19 cellular contexts compared by ENCODE assay signal in the genomic region with DNA sequence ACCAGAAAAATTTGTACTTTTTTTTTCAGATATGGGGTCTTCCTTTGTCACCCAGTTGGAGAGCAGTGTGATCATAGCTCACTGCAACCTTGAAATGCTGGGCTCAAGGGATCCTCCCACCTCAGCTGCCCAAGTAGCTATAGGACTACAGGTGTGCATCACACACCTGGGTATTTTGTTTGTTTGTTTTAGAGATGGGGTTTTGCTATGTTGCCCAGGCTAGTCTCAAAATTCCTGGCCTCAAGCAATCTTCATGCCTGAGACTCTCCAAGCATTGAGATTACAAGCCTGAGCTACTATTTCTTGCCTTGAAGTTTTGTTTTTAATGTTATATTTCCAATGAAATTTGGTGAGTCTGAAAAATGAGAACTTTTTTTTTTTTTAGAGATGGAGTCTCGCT.
DNase-seq lines count a peak whose midpoint lies in the region; ATAC-seq, FAIRE-seq and TF ChIP-seq lines count a peak whose summit lies in the region.
"Had no signal": no experiment of that assay in that cellular context is flagged by ENCODE, and none has a peak within 500 bp of the region (broad histone marks: within the 10 kb centered on the region; RNA-seq: fewer than 3 reads in every experiment).

No MANE protein-coding gene starts in this region.

- H3K4me2 ChIP-seq in A549 (peak overlapping the region; percentile 47; the same call in 2 of the 3 replicates), IMR-90 (ENCODE audit: low read depth, low read length) (no peak overlapping the region), mesenchymal stem cell (ENCODE audit: low read length, poor library complexity, severe bottlenecking) (no peak overlapping the region)

- peak overlapping the region; percentile 82; the same call in 1 of the 2 replicates for H3K23ac ChIP-seq in IMR-90 (ENCODE audit: low read depth, low read length)
- no peak overlapping the region for H3K23ac ChIP-seq in mesenchymal stem cell (ENCODE audit: low read length in 2 of 2)

- ATAC-seq in A549, result no peak
- ATAC-seq in IMR-90 (ENCODE audit: low read depth), result no peak
- no peak for ATAC-seq in RWPE2 (ENCODE audit: low read depth)
- ATAC-seq in HG03095 (IDR thresholded peaks at IDR 0.05; ENCODE audit: unreplicated experiment), result no peak
- ATAC-seq: T-cell had no signal

- H3K36me3 ChIP-seq in IMR-90 (ENCODE audit: control insufficient read depth, insufficient read depth, low read length) (no peaks in the 10 kb centered on the region), RWPE2 (ENCODE audit: low read depth) (no peaks in the 10 kb centered on the region), mesenchymal stem cell (ENCODE audit: control insufficient read depth in 1 of 2, insufficient read depth in 2 of 2, low read depth in 1 of 2, low read length in 2 of 2) (no peaks in the 10 kb centered on the region)
- H3K36me3 ChIP-seq: MG63 had no signal

- H3K9me3 ChIP-seq in A549 (peaks cover 17% of the 10 kb centered on the region; the same call in 2 of the 3 replicates), IMR-90 (ENCODE audit: control insufficient read depth, insufficient read depth, low read length) (peaks cover 3% of the 10 kb centered on the region; the same call in 1 of the 2 replicates), RWPE2 (ENCODE audit: severe bottlenecking) (peaks cover 2% of the 10 kb centered on the region), mesenchymal stem cell (ENCODE audit: control insufficient read depth, low read length) (peaks cover 20% of the 10 kb centered on the region)

- H3K18ac ChIP-seq in IMR-90 (ENCODE audit: low read depth, low read length) (peak overlapping the region; percentile 73), mesenchymal stem cell (ENCODE audit: low read depth in 1 of 2, low read length in 2 of 2) (peak overlapping the region; percentile 37 to 62)

- 94% methylated on average over 1 of the region's 1 CpG for WGBS in A549 (ENCODE audit: missing lambda C conversion rate)
- no CpG with 5 or more reads among the region's 1 CpG for WGBS in IMR-90 (ENCODE audit: extremely low coverage in 2 of 2, insufficient read length in 1 of 2), 2 experiments
- WGBS in mesenchymal stem cell, result 94% methylated on average over 1 of the region's 1 CpG

- peak overlapping the region; percentile 49 for H3K14ac ChIP-seq in IMR-90 (replicated peaks; ENCODE audit: low read depth, low read length)
- no peak overlapping the region for H3K14ac ChIP-seq in mesenchymal stem cell (ENCODE audit: low read length in 2 of 2)

- POLR2A ChIA-PET in A549 (lab: Yijun Ruan, JAX), result no interaction called here
- POLR2A ChIA-PET in IMR-90 (lab: Charles Lee; ENCODE audit: unreplicated experiment), result no interaction called here

- CTCF ChIA-PET in A549 (lab: Yijun Ruan, JAX) (interaction anchor here (0.6 kb wide), 1 partner anchor 940 kb away, joined by 3 read pairs; no protein-coding TSS in a partner anchor), IMR-90 (lab: Yijun Ruan, JAX) (interaction anchor here (0.6 kb wide), 1 partner anchor 212 kb away, joined by 5 read pairs; no protein-coding TSS in a partner anchor)

- TF ChIP-seq CTCF in A549 (IDR thresholded peaks at IDR 0.05), result no peak
- TF ChIP-seq CTCF in IMR-90 (conservative IDR thresholded peaks at IDR 0.05; ENCODE audit: low read depth, low read length), result no peak
- TF ChIP-seq CTCF in RWPE2 (IDR thresholded peaks at IDR 0.05; ENCODE audit: poor library complexity, severe bottlenecking), result no peak

- intact Hi-C loops in IMR-90 (cut with micrococcal nuclease), result no loop called here

- H3K27me3 ChIP-seq in IMR-90 (ENCODE audit: control insufficient read depth, insufficient read depth, low read length) (no peaks in the 10 kb centered on the region), RWPE2 (ENCODE audit: insufficient read depth, poor library complexity, severe bottlenecking) (no peaks in the 10 kb centered on the region), mesenchymal stem cell (ENCODE audit: control insufficient read depth in 1 of 2, insufficient read depth in 1 of 2, low read length in 2 of 2) (no peaks in the 10 kb centered on the region)
- H3K27me3 ChIP-seq: MG63 had no signal

- H2BK120ac ChIP-seq in IMR-90 (ENCODE audit: low read depth, low read length) (peak overlapping the region; percentile 90), mesenchymal stem cell (ENCODE audit: low read depth, low read length) (peak overlapping the region; percentile 90)

- dilution Hi-C loops in IMR-90 (cut with HindIII; ENCODE audit: low sequenced_read_pairs, unreplicated experiment), result no loop called here

- TF ChIP-seq POLR2A in A549 (IDR thresholded peaks at IDR 0.05; ENCODE audit: low read length) (no peak), IMR-90 (IDR thresholded peaks at IDR 0.05; ENCODE audit: low read depth, low read length) (no peak)

- H3K9me1 ChIP-seq in IMR-90 (ENCODE audit: insufficient read depth, low read length), result 0 out of 2 replicates have a peak, but pooled peaks cover 2% of the 10 kb centered on the region

- no peak for FAIRE-seq in A549 (lab: Jason Lieb, UNC)
- FAIRE-seq: GM12891 had no signal

- H3K4me3 ChIP-seq in A549 (no peak overlapping the region), IMR-90 (ENCODE audit: insufficient read depth, low read depth, low read length) (no peak overlapping the region), RWPE2 (ENCODE audit: severe bottlenecking) (no peak overlapping the region), mesenchymal stem cell (ENCODE audit: insufficient read depth in 1 of 2, low read depth in 1 of 2, low read length in 2 of 2) (no peak overlapping the region)
- H3K4me3 ChIP-seq: MG63 had no signal

- no peak overlapping the region for H2AFZ ChIP-seq in IMR-90 (replicated peaks; ENCODE audit: low read length, poor library complexity)
- no peak overlapping the region for H2AFZ ChIP-seq in mesenchymal stem cell (ENCODE audit: low read depth, low read length)

- peak overlapping the region; percentile 8 to 47; a peak in 3 of 6 replicates for H3K27ac ChIP-seq in A549
- peak overlapping the region; percentile 92; the same call in 1 of the 2 replicates for H3K27ac ChIP-seq in IMR-90 (ENCODE audit: insufficient read depth, low read length)
- peak overlapping the region; percentile 61 for H3K27ac ChIP-seq in RWPE2 (ENCODE audit: poor library complexity, severe bottlenecking)
- H3K27ac ChIP-seq in mesenchymal stem cell (ENCODE audit: low read length, poor library complexity, severe bottlenecking), result peak overlapping the region; percentile 61
- H3K27ac ChIP-seq: RWPE1 had no signal

- peak overlapping the region; percentile 95 for H2BK20ac ChIP-seq in IMR-90 (ENCODE audit: low read depth, low read length)

- peak overlapping the region; percentile 96 for H2AK5ac ChIP-seq in IMR-90 (ENCODE audit: low read depth, low read length)
- no peak overlapping the region for H2AK5ac ChIP-seq in mesenchymal stem cell (ENCODE audit: low read length, severe bottlenecking)

- H3K4ac ChIP-seq in IMR-90 (ENCODE audit: low read depth, low read length), result peak overlapping the region; percentile 85
- H3K4ac ChIP-seq in mesenchymal stem cell (ENCODE audit: low read depth in 1 of 2, low read length in 2 of 2), result peak overlapping the region; percentile 9 to 66

- peak overlapping the region; percentile 13; the same call in 1 of the 2 replicates for H3K56ac ChIP-seq in IMR-90 (ENCODE audit: extremely low read depth, insufficient read depth, low read length)

- H2AK9ac ChIP-seq in IMR-90 (replicated peaks; ENCODE audit: low read depth, low read length, poor library complexity), result no peak overlapping the region

- H3K9ac ChIP-seq in IMR-90 (ENCODE audit: low read depth, low read length) (no peak overlapping the region), mesenchymal stem cell (ENCODE audit: low read length) (no peak overlapping the region)

- peak overlapping the region; percentile 49 for H4K5ac ChIP-seq in IMR-90 (ENCODE audit: low read depth, low read length)

- H2BK15ac ChIP-seq in IMR-90 (ENCODE audit: low read depth, low read length) (peak overlapping the region; percentile 80; the same call in 2 of the 3 replicates), mesenchymal stem cell (ENCODE audit: low read depth, poor library complexity, severe bottlenecking) (no peak overlapping the region)

- H2BK12ac ChIP-seq in mesenchymal stem cell (ENCODE audit: low read length in 2 of 2), result peak overlapping the region in 1 of 2 experiments; percentile 45

- H4K91ac ChIP-seq in IMR-90 (ENCODE audit: insufficient read depth, low read depth, low read length) (peak overlapping the region; percentile 68), mesenchymal stem cell (ENCODE audit: low read length) (no peak overlapping the region)

- H2BK5ac ChIP-seq in IMR-90 (ENCODE audit: low read depth, low read length, poor library complexity, severe bottlenecking) (peak overlapping the region; percentile 69), mesenchymal stem cell (ENCODE audit: low read depth, low read length, poor library complexity, severe bottlenecking) (no peak overlapping the region)

- H4K8ac ChIP-seq in IMR-90 (ENCODE audit: low read depth in 2 of 2, low read length in 2 of 2), result peak overlapping the region; percentile 49 to 75; a peak in 2 of 4 replicates
- peak overlapping the region; percentile 84 for H4K8ac ChIP-seq in mesenchymal stem cell (ENCODE audit: low read length)

- H3K79me1 ChIP-seq in IMR-90 (ENCODE audit: low read depth in 1 of 2, low read length in 2 of 2), result no peaks in the 10 kb centered on the region
- H3K79me1 ChIP-seq in mesenchymal stem cell (replicated peaks; ENCODE audit: low read length, poor library complexity, severe bottlenecking), result no peaks in the 10 kb centered on the region

- no peak for TF ChIP-seq EP300 in A549 (IDR thresholded peaks at IDR 0.05)

- H3K4me1 ChIP-seq in A549, result peaks cover 16% of the 10 kb centered on the region
- peaks cover 8% of the 10 kb centered on the region for H3K4me1 ChIP-seq in IMR-90 (ENCODE audit: control insufficient read depth, insufficient read depth, low read length)
- peaks cover 22% of the 10 kb centered on the region for H3K4me1 ChIP-seq in RWPE2 (ENCODE audit: insufficient read depth, poor library complexity, severe bottlenecking)
- peaks cover 5% of the 10 kb centered on the region for H3K4me1 ChIP-seq in mesenchymal stem cell (ENCODE audit: control insufficient read depth, insufficient read depth, low read depth, low read length)
- H3K4me1 ChIP-seq: Caco-2 had no signal

- H4K20me1 ChIP-seq in IMR-90 (ENCODE audit: insufficient read depth, low read length), result no peaks in the 10 kb centered on the region

- DNase-seq in A549 (ENCODE audit: low read depth in 1 of 2, low spot score in 1 of 2) (no peak), IMR-90 (no peak), RWPE2 (ENCODE audit: low spot score) (no peak), mesenchymal stem cell (no peak), germinal center (ENCODE audit: low spot score) (no peak), activated gamma-delta T cell treated with Interleukin-2 at 50 U/mL for 16 hours (no peak)
- DNase-seq: Caco-2; CD4-positive, CD25-positive, alpha-beta regulatory T cell; DMS 273 treated with DMSO at 0.1 percent for 48 hours; Kasumi-1; NCI-H1048; NCI-H1417 treated with DMSO at 0.1 percent for 48 hours; NCI-H2029; NCI-H226; T-cell had no signal

- TF ChIP-seq RAD21 in A549 (conservative IDR thresholded peaks at IDR 0.05 in 1 of 2, IDR thresholded peaks at IDR 0.05 in 1 of 2) (no peak), IMR-90 (IDR thresholded peaks at IDR 0.05; ENCODE audit: low read length) (no peak)

- no TSS peak for BruUV-seq in IMR-90 (replicated peaks; lab: Mats Ljungman, UMichigan)

- in situ Hi-C loops in IMR-90 (cut with MboI; ENCODE audit: low sequenced_read_pairs), result no loop called here

TF ChIP-seq in A549, 52 proteins besides CTCF, POLR2A, EP300 and RAD21 (continues in another document):
- TF ChIP-seq CEBPB (IDR thresholded peaks at IDR 0.05), result no peak

Comparison
In these comparisons a context has a peak if more than half of its experiments do, and no peak if none do; other contexts are left out.
1. H3K27ac ChIP-seq: peak in every context shown above with its lines; median percentile 92 in IMR-90; 61 in RWPE2; 61 in mesenchymal stem cell; 28 in A549.